29 cellular contexts compared by ENCODE assay signal in genomic region chr9:101372327-101373118, GRCh38. TPM values are rescaled to one million over a fixed set of nuclear protein-coding genes. Genes with fewer than 3 reads are reported as not detected.
"Had no signal": no experiment of that assay in that cellular context is flagged by ENCODE, and none has a peak within 500 bp of the region (broad histone marks: within the 10 kb centered on the region; RNA-seq: fewer than 3 reads in every experiment).

No MANE protein-coding gene starts in this region.

- H3K4me3 Mint-ChIP-seq: activated T-cell treated with anti-CD3 and anti-CD28 coated beads, Interleukin-2, amount 50 U/mL, for 72 hours; endodermal cell; immature natural killer cell; mesothelial cell of epicardium; naive thymus-derived CD4-positive, alpha-beta T cell; neural crest cell; stimulated activated naive B cell treated with anti-CD40 and anti-IgM and Interleukin-4, amounts not matched to agents 10 μg/mL and 1 μg/mL and 100 μg/mL, for 72 hours had no signal

- H2AFZ ChIP-seq: parathyroid adenoma had no signal

- DNase-seq: activated CD4-positive, alpha-beta T cell treated with anti-CD3 and anti-CD28 coated beads for 4 hours; activated CD4-positive, alpha-beta T cell treated with anti-CD3 and anti-CD28 coated beads, Interleukin-2, amount 50 U/mL, for 4 hours; activated naive CD4-positive, alpha-beta T cell; activated T-cell treated with anti-CD3 and anti-CD28 coated beads for 4 hours; activated T-cell treated with anti-CD3 and anti-CD28 coated beads, Interleukin-2, amount 50 U/mL, for 72 hours; central memory CD4-positive, alpha-beta T cell; endodermal cell; foreskin fibroblast; head of caudate nucleus; hypothalamus; immature natural killer cell; kidney; left colon; naive thymus-derived CD4-positive, alpha-beta T cell; occipital lobe; psoas muscle; stimulated activated CD4-positive, alpha-beta T cell treated with anti-CD3 and anti-CD28 coated beads, Interleukin-2, amount 100 ng/mL, for 24 hours; stimulated activated naive B cell treated with anti-CD40 and anti-IgM and Interleukin-4, amounts not matched to agents 10 μg/mL and 1 μg/mL and 100 μg/mL, for 72 hours; testis; transverse colon had no signal

- ATAC-seq: activated naive CD4-positive, alpha-beta T cell treated with anti-CD3 and anti-CD28 coated beads, Interleukin-2, amount 50 U/mL, for 72 hours; activated T-cell treated with anti-CD3 and anti-CD28 coated beads, Interleukin-2, amount 50 U/mL, for 72 hours; esophagus mucosa; left colon; naive thymus-derived CD4-positive, alpha-beta T cell; psoas muscle; stimulated activated naive B cell treated with anti-CD40 and anti-IgM and Interleukin-4, amounts not matched to agents 10 μg/mL and 1 μg/mL and 100 μg/mL, for 72 hours had no signal

- H3K36me3 ChIP-seq: breast epithelium, transverse colon had no signal

- H3K27ac Mint-ChIP-seq: activated naive CD4-positive, alpha-beta T cell treated with anti-CD3 and anti-CD28 coated beads, Interleukin-2, amount 50 U/mL, for 72 hours; activated T-cell treated with anti-CD3 and anti-CD28 coated beads, Interleukin-2, amount 50 U/mL, for 72 hours; endodermal cell; immature natural killer cell; mesothelial cell of epicardium; naive thymus-derived CD4-positive, alpha-beta T cell; stimulated activated naive B cell treated with anti-CD40 and anti-IgM and Interleukin-4, amounts not matched to agents 10 μg/mL and 1 μg/mL and 100 μg/mL, for 72 hours had no signal

- H3K4me3 ChIP-seq: breast epithelium, psoas muscle, smooth muscle cell, testis, transverse colon had no signal

- H3K9me3 ChIP-seq: psoas muscle, testis had no signal

- H3K79me2 ChIP-seq: parathyroid adenoma had no signal

- H3K27ac ChIP-seq: breast epithelium, parathyroid adenoma, psoas muscle, testis, transverse colon, VCaP had no signal

- H3K27me3 ChIP-seq: breast epithelium, testis, transverse colon had no signal

- H3K4me1 ChIP-seq: breast epithelium, parathyroid adenoma, psoas muscle, transverse colon had no signal

- H3K4me1 Mint-ChIP-seq: endodermal cell; immature natural killer cell; naive thymus-derived CD4-positive, alpha-beta T cell; neural crest cell; stimulated activated naive B cell treated with anti-CD40 and anti-IgM and Interleukin-4, amounts not matched to agents 10 μg/mL and 1 μg/mL and 100 μg/mL, for 72 hours had no signal

- H3K4me2 ChIP-seq: smooth muscle cell had no signal

- H3K36me3 Mint-ChIP-seq: immature natural killer cell had no signal

RNA-seq across cellular contexts. Expression of gene BAAT, which starts 12.3 kb away (rescaled TPM):
- total RNA-seq: activated naive CD4-positive, alpha-beta T cell treated with anti-CD3 and anti-CD28 coated beads, Interleukin-2, amount 50 U/mL, for 72 hours; endodermal cell; left colon; lower leg skin; smooth muscle cell had no signal
- polyA plus RNA-seq: immature natural killer cell; naive thymus-derived CD4-positive, alpha-beta T cell; smooth muscle cell had no signal
